ENCODE assay signal across 16 cellular contexts in genomic region chr1:200337410-200337809, GRCh38.
DNase-seq lines count a peak whose midpoint lies in the region; ATAC-seq, FAIRE-seq and TF ChIP-seq lines count a peak whose summit lies in the region.
"Had no signal": no experiment of that assay in that cellular context is flagged by ENCODE, and none has a peak within 500 bp of the region (broad histone marks: within the 10 kb centered on the region; RNA-seq: fewer than 3 reads in every experiment).

No MANE protein-coding gene starts in this region.

- BruUV-seq in IMR-90 (replicated peaks; lab: Mats Ljungman, UMichigan) (no TSS peak), GM12878 (replicated peaks; lab: Mats Ljungman, UMichigan) (no TSS peak)

- peaks cover 9 to 13% of the 10 kb centered on the region in 2 donors for H3K4me1 Mint-ChIP-seq in natural killer cell treated with Interleukin-12 subunit alpha and Interleukin-12 subunit beta and Interleukin-15 and Interleukin-18, amount 100 ng/mL, for 72 hours (ENCODE audit: low read depth in 2 of 2)
- peaks cover 10 to 13% of the 10 kb centered on the region in 2 donors for H3K4me1 Mint-ChIP-seq in natural killer cell
- H3K4me1 Mint-ChIP-seq in stimulated activated naive CD8-positive, alpha-beta T cell treated with anti-CD3 and anti-CD28 coated beads, Interleukin-15, amount 100 ng/mL, for 72 hours, result peaks cover 25% of the 10 kb centered on the region

- H3K27me3 ChIP-seq in IMR-90 (ENCODE audit: control insufficient read depth, insufficient read depth, low read length), result no peaks in the 10 kb centered on the region
- no peaks in the 10 kb centered on the region for H3K27me3 ChIP-seq in GM12878 (replicated peaks in 1 of 2; ENCODE audit: control insufficient read depth in 2 of 2, insufficient read depth in 2 of 2, low read length in 1 of 2)
- no peaks in the 10 kb centered on the region for H3K27me3 ChIP-seq in SJCRH30
- H3K27me3 ChIP-seq: brain microvascular endothelial cell had no signal

- no peaks in the 10 kb centered on the region for H3K36me3 Mint-ChIP-seq in natural killer cell treated with Interleukin-12 subunit alpha and Interleukin-12 subunit beta and Interleukin-15 and Interleukin-18, amount 100 ng/mL, for 72 hours
- no peaks in the 10 kb centered on the region for H3K36me3 Mint-ChIP-seq in natural killer cell

- no peak for ATAC-seq in natural killer cell treated with Interleukin-12 subunit alpha and Interleukin-12 subunit beta and Interleukin-15 and Interleukin-18, amount 100 ng/mL, for 72 hours
- ATAC-seq in natural killer cell (no peak), IMR-90 (ENCODE audit: low read depth) (no peak), GM12878 (no peak)
- peak; percentile 46 for ATAC-seq in stimulated activated naive CD8-positive, alpha-beta T cell treated with anti-CD3 and anti-CD28 coated beads, Interleukin-15, amount 100 ng/mL, for 72 hours
- ATAC-seq: effector memory CD8-positive, alpha-beta T cell had no signal

- no peak overlapping the region for H2AFZ ChIP-seq in IMR-90 (replicated peaks; ENCODE audit: low read length, poor library complexity)
- peak overlapping the region; percentile 5 for H2AFZ ChIP-seq in GM12878 (ENCODE audit: control insufficient read depth, low read depth, low read length)

- H4K8ac ChIP-seq in IMR-90 (ENCODE audit: low read depth in 2 of 2, low read length in 2 of 2), result peak overlapping the region; percentile 39 to 46; a peak in 3 of 4 replicates

- peak overlapping the region; percentile 32; the same call in 1 of the 2 replicates for H3K4ac ChIP-seq in IMR-90 (ENCODE audit: low read depth, low read length)

- H2BK5ac ChIP-seq in IMR-90 (ENCODE audit: low read depth, low read length, poor library complexity, severe bottlenecking), result peak overlapping the region; percentile 76

- POLR2A ChIA-PET in IMR-90 (lab: Charles Lee; ENCODE audit: unreplicated experiment), result no interaction called here
- POLR2A ChIA-PET in GM12878 (lab: Charles Lee), result no interaction called here

- H2BK20ac ChIP-seq in IMR-90 (ENCODE audit: low read depth, low read length), result peak overlapping the region; percentile 69

- 100% methylated on average over 1 of the region's 2 CpGs; no CpG with 5 or more reads in 1 of the 2 experiments for WGBS in IMR-90 (ENCODE audit: extremely low coverage in 2 of 2, insufficient read length in 1 of 2), 2 experiments
- 40% methylated on average over 2 of the region's 2 CpGs for WGBS in GM12878 (ENCODE audit: insufficient coverage, insufficient replicate concordance, low lambda C conversion rate, missing lambda C conversion rate)

- SMC1A ChIA-PET in GM12878 (lab: Charles Lee; ENCODE audit: uncharacterized antibody, unreplicated experiment), result interaction anchor here (1.5 to 1.6 kb wide), 2 partner anchors 17 to 36 kb away, joined by 4 read pairs; no protein-coding TSS in a partner anchor

- peak overlapping the region; percentile 84 for H2BK120ac ChIP-seq in IMR-90 (ENCODE audit: low read depth, low read length)

- no peak for TF ChIP-seq EP300 in GM12878 (IDR thresholded peaks at IDR 0.05; ENCODE audit: borderline replicate concordance in 1 of 2, control insufficient read depth in 1 of 2, low read depth in 2 of 2, low read length in 2 of 2)

- no peaks in the 10 kb centered on the region for H3K36me3 ChIP-seq in IMR-90 (ENCODE audit: control insufficient read depth, insufficient read depth, low read length)
- no peaks in the 10 kb centered on the region for H3K36me3 ChIP-seq in GM12878 (ENCODE audit: control insufficient read depth in 2 of 2, insufficient read depth in 2 of 2, low read length in 1 of 2)
- H3K36me3 ChIP-seq in SJCRH30, result no peaks in the 10 kb centered on the region
- H3K36me3 ChIP-seq: brain microvascular endothelial cell had no signal

- H3K4me3 ChIP-seq in IMR-90 (ENCODE audit: insufficient read depth, low read depth, low read length), result no peak overlapping the region
- H3K4me3 ChIP-seq in GM12878, result no peak overlapping the region
- no peak overlapping the region for H3K4me3 ChIP-seq in SJCRH30

- peak overlapping the region; percentile 20; the same call in 1 of the 2 replicates for H3K23ac ChIP-seq in IMR-90 (ENCODE audit: low read depth, low read length)

- H3K4me1 ChIP-seq in IMR-90 (ENCODE audit: control insufficient read depth, insufficient read depth, low read length) (peaks cover 26% of the 10 kb centered on the region), GM12878 (ENCODE audit: control insufficient read depth, insufficient read depth, low read length) (peaks cover 3% of the 10 kb centered on the region; the same call in 1 of the 2 replicates), SJCRH30 (peaks cover 4% of the 10 kb centered on the region; the same call in 1 of the 2 replicates)

- peak overlapping the region; percentile 19; the same call in 1 of the 2 replicates for H3K56ac ChIP-seq in IMR-90 (ENCODE audit: extremely low read depth, insufficient read depth, low read length)

- dilution Hi-C loops in IMR-90 (cut with HindIII; ENCODE audit: low sequenced_read_pairs, unreplicated experiment), result no loop called here

- no peak for DNase-seq in natural killer cell treated with Interleukin-12 subunit alpha and Interleukin-12 subunit beta and Interleukin-15 and Interleukin-18, amount 100 ng/mL, for 72 hours (ENCODE audit: low spot score)
- DNase-seq in natural killer cell (no peak), IMR-90 (no peak), GM12878 (ENCODE audit: low read depth, low spot score) (no peak), epidermal melanocyte (ENCODE audit: insufficient read length, low spot score) (no peak), SJCRH30 (no peak), NCI-H1092 (lab: John Stamatoyannopoulos, UW) (no peak)
- DNase-seq in stimulated activated naive CD8-positive, alpha-beta T cell treated with anti-CD3 and anti-CD28 coated beads, Interleukin-15, amount 100 ng/mL, for 72 hours, result no peak
- DNase-seq: activated T-cell treated with anti-CD3 and anti-CD28 coated beads, Interleukin-2, amount 50 U/mL, for 4 hours; brain microvascular endothelial cell; effector memory CD8-positive, alpha-beta T cell; foreskin melanocyte; NCI-H1048; retina; stimulated activated CD4-positive, alpha-beta T cell treated with anti-CD3 and anti-CD28 coated beads, Interleukin-2, amount 100 ng/mL, for 48 hours had no signal

- CTCF ChIA-PET in IMR-90 (lab: Yijun Ruan, JAX), result interaction anchor here (1.3 kb wide), 1 partner anchor 12 kb away, joined by 3 read pairs; no protein-coding TSS in a partner anchor
- CTCF ChIA-PET in GM12878 (lab: Yijun Ruan, JAX), result interaction anchor here (0.7 to 1.2 kb wide), 2 partner anchors 173 to 653 kb away, joined by 3 to 4 read pairs; no protein-coding TSS in a partner anchor

- in situ Hi-C loops in IMR-90 (cut with MboI; ENCODE audit: low sequenced_read_pairs), result no loop called here
- in situ Hi-C loops in GM12878 (cut with MboI), result no loop called here

- H4K91ac ChIP-seq in IMR-90 (ENCODE audit: insufficient read depth, low read depth, low read length), result peak overlapping the region; percentile 48

- H4K20me1 ChIP-seq in IMR-90 (ENCODE audit: insufficient read depth, low read length) (no peaks in the 10 kb centered on the region), GM12878 (ENCODE audit: control insufficient read depth, insufficient read depth) (no peaks in the 10 kb centered on the region)

- peak overlapping the region; percentile 90; the same call in 1 of the 2 replicates for H4K5ac ChIP-seq in IMR-90 (ENCODE audit: low read depth, low read length)

- peak overlapping the region; percentile 24 for H3K4me3 Mint-ChIP-seq in natural killer cell treated with Interleukin-12 subunit alpha and Interleukin-12 subunit beta and Interleukin-15 and Interleukin-18, amount 100 ng/mL, for 72 hours
- H3K4me3 Mint-ChIP-seq in natural killer cell, result no peak overlapping the region
- peak overlapping the region; percentile 48 to 49 for H3K4me3 Mint-ChIP-seq in stimulated activated naive CD8-positive, alpha-beta T cell treated with anti-CD3 and anti-CD28 coated beads, Interleukin-15, amount 100 ng/mL, for 72 hours
- H3K4me3 Mint-ChIP-seq: activated T-cell treated with anti-CD3 and anti-CD28 coated beads, Interleukin-2, amount 50 U/mL, for 4 hours; effector memory CD8-positive, alpha-beta T cell had no signal

- H2AK5ac ChIP-seq in IMR-90 (ENCODE audit: low read depth, low read length), result peak overlapping the region; percentile 75

- H3K9ac ChIP-seq in IMR-90 (ENCODE audit: low read depth, low read length) (no peak overlapping the region), GM12878 (ENCODE audit: control insufficient read depth, insufficient read depth, low read length) (no peak overlapping the region)

- peak overlapping the region; percentile 28 for H3K14ac ChIP-seq in IMR-90 (replicated peaks; ENCODE audit: low read depth, low read length)

- H3K9me3 ChIP-seq in IMR-90 (ENCODE audit: control insufficient read depth, insufficient read depth, low read length), result no peaks in the 10 kb centered on the region
- no peaks in the 10 kb centered on the region for H3K9me3 ChIP-seq in GM12878 (replicated peaks; ENCODE audit: control insufficient read depth, insufficient read depth, low read length)
- no peaks in the 10 kb centered on the region for H3K9me3 ChIP-seq in SJCRH30 (replicated peaks)

- H3K27me3 Mint-ChIP-seq in natural killer cell treated with Interleukin-12 subunit alpha and Interleukin-12 subunit beta and Interleukin-15 and Interleukin-18, amount 100 ng/mL, for 72 hours, result peaks cover 0 to 3% of the 10 kb centered on the region in 2 donors
- H3K27me3 Mint-ChIP-seq in natural killer cell (ENCODE audit: low read depth in 2 of 2), result no peaks in the 10 kb centered on the region
- no peaks in the 10 kb centered on the region for H3K27me3 Mint-ChIP-seq in stimulated activated naive CD8-positive, alpha-beta T cell treated with anti-CD3 and anti-CD28 coated beads, Interleukin-15, amount 100 ng/mL, for 72 hours
- H3K27me3 Mint-ChIP-seq: effector memory CD8-positive, alpha-beta T cell had no signal

- TF ChIP-seq RAD21 in IMR-90 (IDR thresholded peaks at IDR 0.05; ENCODE audit: low read length) (no peak), GM12878 (IDR thresholded peaks at IDR 0.05; ENCODE audit: insufficient read depth, low read depth, low read length) (no peak)

- RAD21 ChIA-PET in GM12878 (lab: Charles Lee; ENCODE audit: unreplicated experiment), result no interaction called here

- H3K9me3 Mint-ChIP-seq in natural killer cell treated with Interleukin-12 subunit alpha and Interleukin-12 subunit beta and Interleukin-15 and Interleukin-18, amount 100 ng/mL, for 72 hours, result no peaks in the 10 kb centered on the region
- H3K9me3 Mint-ChIP-seq in natural killer cell, result no peaks in the 10 kb centered on the region
- H3K9me3 Mint-ChIP-seq in stimulated activated naive CD8-positive, alpha-beta T cell treated with anti-CD3 and anti-CD28 coated beads, Interleukin-15, amount 100 ng/mL, for 72 hours, result no peaks in the 10 kb centered on the region
- H3K9me3 Mint-ChIP-seq: activated T-cell treated with anti-CD3 and anti-CD28 coated beads, Interleukin-2, amount 50 U/mL, for 4 hours; effector memory CD8-positive, alpha-beta T cell had no signal

- no peak overlapping the region for H3K4me2 ChIP-seq in IMR-90 (ENCODE audit: low read depth, low read length)
- no peak overlapping the region for H3K4me2 ChIP-seq in GM12878 (ENCODE audit: control insufficient read depth, insufficient read depth)

- H2AK9ac ChIP-seq in IMR-90 (replicated peaks; ENCODE audit: low read depth, low read length, poor library complexity), result no peak overlapping the region

- H3K18ac ChIP-seq in IMR-90 (ENCODE audit: low read depth, low read length), result peak overlapping the region; percentile 99; the same call in 1 of the 2 replicates

- H3K9me1 ChIP-seq in IMR-90 (ENCODE audit: insufficient read depth, low read length), result peaks cover 3% of the 10 kb centered on the region

- no peaks in the 10 kb centered on the region for H3K79me2 ChIP-seq in GM12878 (ENCODE audit: control insufficient read depth, insufficient read depth, low read length)

- FAIRE-seq in GM12878 (lab: Jason Lieb, UNC), result no peak
- FAIRE-seq: urothelium cell line had no signal

- peak overlapping the region; percentile 79 for H2BK15ac ChIP-seq in IMR-90 (ENCODE audit: low read depth, low read length)

- peak overlapping the region in 1 of 2 donors; percentile 80 for H3K27ac Mint-ChIP-seq in natural killer cell treated with Interleukin-12 subunit alpha and Interleukin-12 subunit beta and Interleukin-15 and Interleukin-18, amount 100 ng/mL, for 72 hours
- H3K27ac Mint-ChIP-seq in natural killer cell, result no peak overlapping the region
- peak overlapping the region; percentile 86 to 91 for H3K27ac Mint-ChIP-seq in stimulated activated naive CD8-positive, alpha-beta T cell treated with anti-CD3 and anti-CD28 coated beads, Interleukin-15, amount 100 ng/mL, for 72 hours

- H3K27ac ChIP-seq in IMR-90 (ENCODE audit: insufficient read depth, low read length) (no peak overlapping the region), GM12878 (ENCODE audit: control insufficient read depth, insufficient read depth) (no peak overlapping the region), SJCRH30 (no peak overlapping the region)
- H3K27ac ChIP-seq: brain microvascular endothelial cell had no signal

- intact Hi-C loops in natural killer cell (cut with micrococcal nuclease) (no loop called here), IMR-90 (cut with micrococcal nuclease) (no loop called here), GM12878 (cut with micrococcal nuclease; ENCODE audit: unreplicated experiment) (no loop called here)

- no peak for TF ChIP-seq POLR2A in IMR-90 (IDR thresholded peaks at IDR 0.05; ENCODE audit: low read depth, low read length)
- no peak for TF ChIP-seq POLR2A in GM12878 (IDR thresholded peaks at IDR 0.05; ENCODE audit: low read depth, low read length)

- TF ChIP-seq CTCF in natural killer cell (IDR thresholded peaks at IDR 0.05) (no peak), IMR-90 (conservative IDR thresholded peaks at IDR 0.05; ENCODE audit: low read depth, low read length) (no peak), GM12878 (IDR thresholded peaks at IDR 0.05 in 2 of 3, conservative IDR thresholded peaks at IDR 0.05 in 1 of 3; ENCODE audit: control insufficient read depth in 2 of 3, extremely low read depth in 1 of 3, insufficient read depth in 1 of 3, low read depth in 3 of 3, low read length in 3 of 3) (no peak)

- H3K79me1 ChIP-seq in IMR-90 (ENCODE audit: low read depth in 1 of 2, low read length in 2 of 2), result no peaks in the 10 kb centered on the region

Comparison
In these comparisons a context has a peak if more than half of its experiments do, and no peak if none do; other contexts are left out.
1. H3K27ac Mint-ChIP-seq: peak in stimulated activated naive CD8-positive, alpha-beta T cell treated with anti-CD3 and anti-CD28 coated beads, Interleukin-15, amount 100 ng/mL, for 72 hours (2 of 2); none in natural killer cell (0 of 2).